ENCODE assay signal across 20 cellular contexts in genomic region chr20:51470907-51471411, GRCh38.
DNase-seq lines count a peak whose midpoint lies in the region; ATAC-seq and TF ChIP-seq lines count a peak whose summit lies in the region.
"Had no signal": no experiment of that assay in that cellular context is flagged by ENCODE, and none has a peak within 500 bp of the region (broad histone marks: within the 10 kb centered on the region; RNA-seq: fewer than 3 reads in every experiment).

No MANE protein-coding gene starts in this region.

- peaks cover 0 to 1% of the 10 kb centered on the region in 2 donors for H3K27me3 Mint-ChIP-seq in CD8-positive, alpha-beta memory T cell
- no peaks in the 10 kb centered on the region for H3K27me3 Mint-ChIP-seq in activated T-cell treated with anti-CD3 and anti-CD28 coated beads, Interleukin-2, amount 50 U/mL, for 72 hours (ENCODE audit: low read depth)
- no peaks in the 10 kb centered on the region for H3K27me3 Mint-ChIP-seq in naive thymus-derived CD4-positive, alpha-beta T cell
- H3K27me3 Mint-ChIP-seq: B cell had no signal

- ATAC-seq in activated CD4-positive, CD25-positive, alpha-beta regulatory T cell treated with anti-CD3 and anti-CD28 coated beads, Interleukin-2, amount 50 U/mL, for 24 hours = peak; percentile 82 to 83
- ATAC-seq in activated T-cell treated with anti-CD3 and anti-CD28 coated beads, Interleukin-2, amount 50 U/mL, for 72 hours (replicated peaks in 1 of 2) = peak; percentile 86 to 90
- ATAC-seq in naive thymus-derived CD4-positive, alpha-beta T cell = peak; percentile 31
- no peak for ATAC-seq in HG03439 (IDR thresholded peaks at IDR 0.05; ENCODE audit: unreplicated experiment)
- ATAC-seq: HCT116, K562, sciatic nerve had no signal

- no peaks in the 10 kb centered on the region for H3K9me3 ChIP-seq in CD8-positive, alpha-beta memory T cell (ENCODE audit: low read length)
- H3K9me3 ChIP-seq in naive thymus-derived CD4-positive, alpha-beta T cell (ENCODE audit: control insufficient read depth in 2 of 3, low read length in 3 of 3) = no peaks in the 10 kb centered on the region
- H3K9me3 ChIP-seq in MG63 = no peaks in the 10 kb centered on the region
- H3K9me3 ChIP-seq in hepatocyte (ENCODE audit: low read depth) = no peaks in the 10 kb centered on the region
- H3K9me3 ChIP-seq: ascending aorta had no signal

- H3K9me2 ChIP-seq in hepatocyte (replicated peaks; ENCODE audit: insufficient read depth) = no peaks in the 10 kb centered on the region

- no peak overlapping the region for H3K4me3 ChIP-seq in CD8-positive, alpha-beta memory T cell (ENCODE audit: low read length)
- H3K4me3 ChIP-seq in naive thymus-derived CD4-positive, alpha-beta T cell (ENCODE audit: low read length) = no peak overlapping the region
- H3K4me3 ChIP-seq in MG63 = no peak overlapping the region
- no peak overlapping the region for H3K4me3 ChIP-seq in hepatocyte
- H3K4me3 ChIP-seq: ascending aorta, K562 had no signal

- WGBS in hepatocyte (ENCODE audit: low lambda C conversion rate, missing lambda C conversion rate) = 95% methylated on average over 3 of the region's 3 CpGs

- peak overlapping the region; percentile 13 to 87 (median 70) for H3K27ac Mint-ChIP-seq in CD8-positive, alpha-beta memory T cell
- peak overlapping the region; percentile 94 for H3K27ac Mint-ChIP-seq in activated T-cell treated with anti-CD3 and anti-CD28 coated beads, Interleukin-2, amount 50 U/mL, for 72 hours
- H3K27ac Mint-ChIP-seq in naive thymus-derived CD4-positive, alpha-beta T cell = peak overlapping the region; percentile 59 to 90 (median 84)
- H3K27ac Mint-ChIP-seq: B cell had no signal

- H3K36me3 Mint-ChIP-seq in CD8-positive, alpha-beta memory T cell = peaks cover 11 to 90% (median 36%) of the 10 kb centered on the region in 3 donors
- H3K36me3 Mint-ChIP-seq in activated T-cell treated with anti-CD3 and anti-CD28 coated beads, Interleukin-2, amount 50 U/mL, for 72 hours (ENCODE audit: insufficient read depth in 2 of 2) = peaks cover 24 to 50% of the 10 kb centered on the region in 2 donors
- H3K36me3 Mint-ChIP-seq in naive thymus-derived CD4-positive, alpha-beta T cell = peaks cover 10 to 55% (median 35%) of the 10 kb centered on the region in 5 donors

- no peak for DNase-seq in activated CD4-positive, CD25-positive, alpha-beta regulatory T cell (lab: John Stamatoyannopoulos, UW)
- DNase-seq in CD8-positive, alpha-beta memory T cell = no peak
- DNase-seq in activated T-cell treated with anti-CD3 and anti-CD28 coated beads, Interleukin-2, amount 50 U/mL, for 72 hours = peak in 1 of 2 donors; percentile 51
- DNase-seq in naive thymus-derived CD4-positive, alpha-beta T cell = peak in 1 of 9 donors; percentile 12
- DNase-seq in MG63 = no peak
- no peak for DNase-seq in hepatocyte (ENCODE audit: low spot score)
- DNase-seq: effector memory CD4-positive, alpha-beta T cell; GDM1; glutamatergic neuron; MV-4-11; occipital lobe had no signal

- H3K36me3 ChIP-seq in CD8-positive, alpha-beta memory T cell (ENCODE audit: insufficient read depth, low read length) = peaks cover 29% of the 10 kb centered on the region
- peaks cover 0 to 65% (median 18%) of the 10 kb centered on the region in 3 experiments for H3K36me3 ChIP-seq in naive thymus-derived CD4-positive, alpha-beta T cell (ENCODE audit: control insufficient read depth in 2 of 3, insufficient read depth in 3 of 3, low read length in 3 of 3)
- H3K36me3 ChIP-seq in MG63 (no peaks in the 10 kb centered on the region), hepatocyte (replicated peaks; ENCODE audit: insufficient read depth, low read depth) (no peaks in the 10 kb centered on the region)

- peaks cover 33 to 59% (median 50%) of the 10 kb centered on the region in 3 donors for H3K4me1 Mint-ChIP-seq in CD8-positive, alpha-beta memory T cell
- peaks cover 71% of the 10 kb centered on the region for H3K4me1 Mint-ChIP-seq in activated T-cell treated with anti-CD3 and anti-CD28 coated beads, Interleukin-2, amount 50 U/mL, for 72 hours (ENCODE audit: low read depth)
- peaks cover 21 to 52% (median 38%) of the 10 kb centered on the region in 7 donors for H3K4me1 Mint-ChIP-seq in naive thymus-derived CD4-positive, alpha-beta T cell

- H3K27me3 ChIP-seq in CD8-positive, alpha-beta memory T cell (ENCODE audit: insufficient read depth, low read length, poor library complexity, severe bottlenecking) = no peaks in the 10 kb centered on the region
- no peaks in the 10 kb centered on the region for H3K27me3 ChIP-seq in naive thymus-derived CD4-positive, alpha-beta T cell (ENCODE audit: control insufficient read depth in 2 of 2, insufficient read depth in 2 of 2, low read length in 2 of 2)
- H3K27me3 ChIP-seq in MG63 (no peaks in the 10 kb centered on the region), hepatocyte (no peaks in the 10 kb centered on the region)
- H3K27me3 ChIP-seq: ascending aorta had no signal

- CTCF ChIA-PET in CD8-positive, alpha-beta memory T cell (lab: Charles Lee) = interaction anchor here (1.0 to 1.1 kb wide), 2 partner anchors 11 to 71 kb away, joined by 3 read pairs; no protein-coding TSS in a partner anchor
- CTCF ChIA-PET in naive thymus-derived CD4-positive, alpha-beta T cell (lab: Charles Lee) = interaction anchor here (0.7 kb wide), 1 partner anchor 39 kb away, joined by 3 read pairs; no protein-coding TSS in a partner anchor

- no peak overlapping the region for H2AFZ ChIP-seq in hepatocyte

- intact Hi-C loops in naive thymus-derived CD4-positive, alpha-beta T cell (cut with micrococcal nuclease) = no loop called here

- no peaks in the 10 kb centered on the region for H4K20me1 ChIP-seq in hepatocyte (ENCODE audit: insufficient read depth, poor library complexity, severe bottlenecking)

- no peak overlapping the region for H3K4me2 ChIP-seq in hepatocyte

- H3K4me1 ChIP-seq in CD8-positive, alpha-beta memory T cell (ENCODE audit: insufficient read depth, low read length) = peaks cover 21% of the 10 kb centered on the region
- H3K4me1 ChIP-seq in naive thymus-derived CD4-positive, alpha-beta T cell (ENCODE audit: control insufficient read depth in 2 of 2, insufficient read depth in 2 of 2, low read length in 2 of 2) = peaks cover 9 to 17% of the 10 kb centered on the region in 2 donors
- no peaks in the 10 kb centered on the region for H3K4me1 ChIP-seq in hepatocyte (ENCODE audit: insufficient read depth)
- H3K4me1 ChIP-seq: ascending aorta had no signal

- TF ChIP-seq CTCF in hepatocyte (IDR thresholded peaks at IDR 0.05; ENCODE audit: poor library complexity) = no peak

- H3K4me3 Mint-ChIP-seq in CD8-positive, alpha-beta memory T cell = peak overlapping the region in 3 of 7 donors; percentile 10 to 43 (median 28)
- peak overlapping the region; percentile 40 to 79 for H3K4me3 Mint-ChIP-seq in activated T-cell treated with anti-CD3 and anti-CD28 coated beads, Interleukin-2, amount 50 U/mL, for 72 hours
- peak overlapping the region in 7 of 10 donors; percentile 12 to 69 (median 29) for H3K4me3 Mint-ChIP-seq in naive thymus-derived CD4-positive, alpha-beta T cell
- H3K4me3 Mint-ChIP-seq: B cell had no signal

- H3K79me2 ChIP-seq in hepatocyte = no peaks in the 10 kb centered on the region

- no peaks in the 10 kb centered on the region for H3K9me3 Mint-ChIP-seq in CD8-positive, alpha-beta memory T cell
- H3K9me3 Mint-ChIP-seq in activated T-cell treated with anti-CD3 and anti-CD28 coated beads, Interleukin-2, amount 50 U/mL, for 72 hours = no peaks in the 10 kb centered on the region
- H3K9me3 Mint-ChIP-seq in naive thymus-derived CD4-positive, alpha-beta T cell = no peaks in the 10 kb centered on the region

- peak overlapping the region; percentile 6 for H3K27ac ChIP-seq in CD8-positive, alpha-beta memory T cell (ENCODE audit: low read depth, low read length)
- peak overlapping the region; percentile 25 for H3K27ac ChIP-seq in naive thymus-derived CD4-positive, alpha-beta T cell (ENCODE audit: low read depth, low read length)
- H3K27ac ChIP-seq in hepatocyte = no peak overlapping the region
- H3K27ac ChIP-seq: 22Rv1, ascending aorta, RWPE1 had no signal

- POLR2A ChIA-PET in CD8-positive, alpha-beta memory T cell (lab: Charles Lee) = no interaction called here
- POLR2A ChIA-PET in naive thymus-derived CD4-positive, alpha-beta T cell (lab: Charles Lee) = interaction anchor here (0.9 kb wide), 1 partner anchor 16 kb away, joined by 3 read pairs; no protein-coding TSS in a partner anchor
